Comparison of ENCODE assay signal across 1 cellular context in the genomic region with DNA sequence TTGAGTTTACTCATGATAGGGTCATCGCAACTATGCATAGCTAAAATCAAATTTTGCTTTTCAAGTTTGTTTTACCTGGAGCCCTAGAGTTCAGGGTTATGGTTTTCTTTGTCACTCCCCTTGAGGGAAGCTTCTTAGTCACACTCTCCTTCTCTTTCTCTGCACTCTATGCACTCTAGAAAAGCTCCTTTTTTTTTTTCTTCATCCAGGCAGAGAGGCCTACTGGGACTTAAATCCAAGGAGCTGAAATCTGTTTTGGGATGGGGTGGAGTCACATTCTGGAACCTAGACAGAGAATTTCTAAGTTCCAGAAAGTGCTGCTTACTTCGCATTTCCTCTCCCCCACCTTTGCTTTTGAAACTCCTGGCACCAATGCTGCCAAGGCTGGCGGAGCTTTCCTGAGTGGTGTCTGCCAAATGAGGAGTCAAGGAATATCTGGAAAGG.
TF ChIP-seq lines count a peak whose summit lies in the region.

No MANE protein-coding gene starts in this region.

TF ChIP-seq in IMR-90, 13 proteins besides CTCF, POLR2A, EP300 and RAD21:
- TF ChIP-seq CHD1 (IDR thresholded peaks at IDR 0.05; ENCODE audit: low read depth, low read length) (no peak), FOS (IDR thresholded peaks at IDR 0.05; ENCODE audit: low read depth, low read length) (no peak), BHLHE40 (IDR thresholded peaks at IDR 0.05; ENCODE audit: low read depth, low read length) (no peak), MXI1 (IDR thresholded peaks at IDR 0.05; ENCODE audit: borderline replicate concordance, low read depth, low read length) (no peak)
